Comparison of ENCODE assay signal across 1 cellular context in the genomic region with DNA sequence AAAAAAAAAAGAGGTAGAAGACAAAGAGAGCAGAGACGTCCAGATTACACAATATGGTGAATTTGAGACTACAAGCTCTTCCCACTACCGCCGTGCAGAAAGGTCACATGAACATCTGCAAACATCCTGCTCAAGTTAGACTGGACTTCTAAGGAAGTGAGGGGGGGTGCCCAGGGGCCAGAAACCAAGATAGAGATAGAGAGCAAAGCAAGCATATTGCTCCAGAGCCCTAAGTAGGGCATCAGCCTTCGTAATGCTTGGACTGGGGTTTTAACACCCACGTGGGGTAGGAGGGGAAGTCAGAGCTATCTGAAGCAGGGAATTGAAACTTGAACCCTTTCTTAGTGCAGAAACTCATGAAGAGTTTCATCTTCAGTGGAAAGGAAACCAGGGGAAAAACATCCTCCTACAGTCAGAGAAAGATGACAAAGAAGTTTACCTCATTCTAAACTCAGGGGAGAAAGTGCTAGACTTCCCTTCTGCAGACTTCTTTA.
TF ChIP-seq lines count a peak whose summit lies in the region.

No MANE protein-coding gene starts in this region.

TF ChIP-seq in K562, 482 proteins besides CTCF, POLR2A, EP300 and RAD21 (continued from another document):
- TF ChIP-seq, protein P1, sequence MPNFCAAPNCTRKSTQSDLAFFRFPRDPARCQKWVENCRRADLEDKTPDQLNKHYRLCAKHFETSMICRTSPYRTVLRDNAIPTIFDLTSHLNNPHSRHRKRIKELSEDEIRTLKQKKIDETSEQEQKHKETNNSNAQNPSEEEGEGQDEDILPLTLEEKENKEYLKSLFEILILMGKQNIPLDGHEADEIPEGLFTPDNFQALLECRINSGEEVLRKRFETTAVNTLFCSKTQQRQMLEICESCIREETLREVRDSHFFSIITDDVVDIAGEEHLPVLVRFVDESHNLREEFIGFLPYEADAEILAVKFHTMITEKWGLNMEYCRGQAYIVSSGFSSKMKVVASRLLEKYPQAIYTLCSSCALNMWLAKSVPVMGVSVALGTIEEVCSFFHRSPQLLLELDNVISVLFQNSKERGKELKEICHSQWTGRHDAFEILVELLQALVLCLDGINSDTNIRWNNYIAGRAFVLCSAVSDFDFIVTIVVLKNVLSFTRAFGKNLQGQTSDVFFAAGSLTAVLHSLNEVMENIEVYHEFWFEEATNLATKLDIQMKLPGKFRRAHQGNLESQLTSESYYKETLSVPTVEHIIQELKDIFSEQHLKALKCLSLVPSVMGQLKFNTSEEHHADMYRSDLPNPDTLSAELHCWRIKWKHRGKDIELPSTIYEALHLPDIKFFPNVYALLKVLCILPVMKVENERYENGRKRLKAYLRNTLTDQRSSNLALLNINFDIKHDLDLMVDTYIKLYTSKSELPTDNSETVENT (CRISPR knock-in tag; IDR thresholded peaks at IDR 0.05) = no peak
- TF ChIP-seq POLR3G (IDR thresholded peaks at IDR 0.05; ENCODE audit: extremely low read depth, insufficient read length, insufficient replicate concordance) (no peak), PPARD (CRISPR knock-in tag; IDR thresholded peaks at IDR 0.05) (no peak), CEBPG (CRISPR knock-in tag; IDR thresholded peaks at IDR 0.05) (no peak), CEBPG (tag; conservative IDR thresholded peaks at IDR 0.05 in 1 of 2, IDR thresholded peaks at IDR 0.05 in 1 of 2) (peak in 1 of 2 experiments; percentile 70; a peak in 2 of 4 replicates), POLR2B (IDR thresholded peaks at IDR 0.05; ENCODE audit: low read depth, partially characterized antibody) (no peak), STAG1 (CRISPR knock-in tag; IDR thresholded peaks at IDR 0.05; ENCODE audit: borderline replicate concordance) (no peak)
- TF ChIP-seq, protein P2, sequence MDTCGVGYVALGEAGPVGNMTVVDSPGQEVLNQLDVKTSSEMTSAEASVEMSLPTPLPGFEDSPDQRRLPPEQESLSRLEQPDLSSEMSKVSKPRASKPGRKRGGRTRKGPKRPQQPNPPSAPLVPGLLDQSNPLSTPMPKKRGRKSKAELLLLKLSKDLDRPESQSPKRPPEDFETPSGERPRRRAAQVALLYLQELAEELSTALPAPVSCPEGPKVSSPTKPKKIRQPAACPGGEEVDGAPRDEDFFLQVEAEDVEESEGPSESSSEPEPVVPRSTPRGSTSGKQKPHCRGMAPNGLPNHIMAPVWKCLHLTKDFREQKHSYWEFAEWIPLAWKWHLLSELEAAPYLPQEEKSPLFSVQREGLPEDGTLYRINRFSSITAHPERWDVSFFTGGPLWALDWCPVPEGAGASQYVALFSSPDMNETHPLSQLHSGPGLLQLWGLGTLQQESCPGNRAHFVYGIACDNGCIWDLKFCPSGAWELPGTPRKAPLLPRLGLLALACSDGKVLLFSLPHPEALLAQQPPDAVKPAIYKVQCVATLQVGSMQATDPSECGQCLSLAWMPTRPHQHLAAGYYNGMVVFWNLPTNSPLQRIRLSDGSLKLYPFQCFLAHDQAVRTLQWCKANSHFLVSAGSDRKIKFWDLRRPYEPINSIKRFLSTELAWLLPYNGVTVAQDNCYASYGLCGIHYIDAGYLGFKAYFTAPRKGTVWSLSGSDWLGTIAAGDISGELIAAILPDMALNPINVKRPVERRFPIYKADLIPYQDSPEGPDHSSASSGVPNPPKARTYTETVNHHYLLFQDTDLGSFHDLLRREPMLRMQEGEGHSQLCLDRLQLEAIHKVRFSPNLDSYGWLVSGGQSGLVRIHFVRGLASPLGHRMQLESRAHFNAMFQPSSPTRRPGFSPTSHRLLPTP (IDR thresholded peaks at IDR 0.05; ENCODE audit: borderline replicate concordance, extremely low read depth, insufficient read length) = no peak
- TF ChIP-seq, protein P3, sequence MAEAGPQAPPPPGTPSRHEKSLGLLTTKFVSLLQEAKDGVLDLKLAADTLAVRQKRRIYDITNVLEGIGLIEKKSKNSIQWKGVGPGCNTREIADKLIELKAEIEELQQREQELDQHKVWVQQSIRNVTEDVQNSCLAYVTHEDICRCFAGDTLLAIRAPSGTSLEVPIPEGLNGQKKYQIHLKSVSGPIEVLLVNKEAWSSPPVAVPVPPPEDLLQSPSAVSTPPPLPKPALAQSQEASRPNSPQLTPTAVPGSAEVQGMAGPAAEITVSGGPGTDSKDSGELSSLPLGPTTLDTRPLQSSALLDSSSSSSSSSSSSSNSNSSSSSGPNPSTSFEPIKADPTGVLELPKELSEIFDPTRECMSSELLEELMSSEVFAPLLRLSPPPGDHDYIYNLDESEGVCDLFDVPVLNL (CRISPR knock-in tag; IDR thresholded peaks at IDR 0.05; ENCODE audit: low read depth) = no peak
- TF ChIP-seq, protein P4, sequence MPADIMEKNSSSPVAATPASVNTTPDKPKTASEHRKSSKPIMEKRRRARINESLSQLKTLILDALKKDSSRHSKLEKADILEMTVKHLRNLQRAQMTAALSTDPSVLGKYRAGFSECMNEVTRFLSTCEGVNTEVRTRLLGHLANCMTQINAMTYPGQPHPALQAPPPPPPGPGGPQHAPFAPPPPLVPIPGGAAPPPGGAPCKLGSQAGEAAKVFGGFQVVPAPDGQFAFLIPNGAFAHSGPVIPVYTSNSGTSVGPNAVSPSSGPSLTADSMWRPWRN (IDR thresholded peaks at IDR 0.05; ENCODE audit: low read depth) = no peak
